31 cellular contexts compared by ENCODE assay signal in the genomic region with DNA sequence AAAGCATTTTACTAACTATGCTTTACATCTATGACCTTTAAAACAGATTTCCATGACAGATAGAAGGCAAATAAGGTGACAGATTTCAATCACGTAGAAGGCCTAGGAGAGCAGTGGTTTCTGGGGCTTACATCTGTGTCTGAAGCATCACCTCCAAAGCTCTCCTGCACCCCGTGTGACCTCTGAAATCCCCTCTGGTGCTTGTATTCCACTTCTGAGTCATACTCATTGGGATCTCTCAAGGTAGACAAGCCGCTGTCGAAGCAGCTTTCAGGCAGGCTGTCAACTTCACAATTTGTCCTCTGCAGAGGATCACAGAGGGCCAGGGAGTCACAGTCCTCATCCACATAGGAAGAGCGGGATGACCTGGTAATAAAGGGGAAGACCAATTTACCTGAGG.
"Had no signal": no experiment of that assay in that cellular context is flagged by ENCODE, and none has a peak within 500 bp of the region (broad histone marks: within the 10 kb centered on the region; RNA-seq: fewer than 3 reads in every experiment).

No MANE protein-coding gene starts in this region.

- ATAC-seq: activated CD4-positive, alpha-beta T cell treated with anti-CD3 and anti-CD28 coated beads for 36 hours; activated CD8-positive, alpha-beta memory T cell treated with anti-CD3 and anti-CD28 coated beads, Interleukin-2, amount 10 ng/mL, durations not matched to agents 7 days and 5 days; activated CD8-positive, alpha-beta T cell treated with anti-CD3 and anti-CD28 coated beads, Interleukin-2, amount 10 ng/mL, durations not matched to agents 7 days and 5 days; effector memory CD8-positive, alpha-beta T cell; foreskin keratinocyte; gastrocnemius medialis; heart left ventricle; T-helper 17 cell had no signal

- H3K9me3 ChIP-seq: esophagus muscularis mucosa, gastrocnemius medialis, heart left ventricle had no signal

- H3K4me3 ChIP-seq: esophagus muscularis mucosa, gastrocnemius medialis, heart left ventricle had no signal

- FAIRE-seq: astrocyte, colon had no signal

- H3K27ac ChIP-seq: esophagus muscularis mucosa, foreskin keratinocyte, gastrocnemius medialis, heart left ventricle had no signal

- DNase-seq: activated CD4-positive, alpha-beta memory T cell treated with anti-CD3 and anti-CD28 coated beads for 36 hours; activated CD4-positive, alpha-beta T cell treated with anti-CD3 and anti-CD28 coated beads for 36 hours; activated CD4-positive, alpha-beta T cell treated with anti-CD3 and anti-CD28 coated beads, Interleukin-2, amount 10 ng/mL, durations not matched to agents 24 days and 14 days; activated CD4-positive, CD25-positive, alpha-beta regulatory T cell; activated CD4-positive, CD25-positive, alpha-beta regulatory T cell treated with anti-CD3 and anti-CD28 coated beads, Interleukin-2, amount 50 U/mL, for 72 hours; activated CD8-positive, alpha-beta memory T cell treated with anti-CD3 and anti-CD28 coated beads, Interleukin-2, amount 10 ng/mL, durations not matched to agents 7 days and 5 days; activated CD8-positive, alpha-beta memory T cell treated with anti-CD3 and anti-CD28 coated beads, Interleukin-2, amount 50 U/mL, for 4 hours; activated CD8-positive, alpha-beta T cell treated with anti-CD3 and anti-CD28 coated beads, Interleukin-2, amount 10 ng/mL, durations not matched to agents 7 days and 5 days; activated effector memory CD4-positive, alpha-beta T cell treated with anti-CD3 and anti-CD28 coated beads, Interleukin-2, amount 50 U/mL, for 16 hours; activated naive CD4-positive, alpha-beta T cell treated with anti-CD3 and anti-CD28 coated beads for 36 hours; activated naive CD8-positive, alpha-beta T cell treated with anti-CD3 and anti-CD28 coated beads, Interleukin-2, amount 10 ng/mL, durations not matched to agents 7 days and 5 days; activated T-cell treated with anti-CD3 and anti-CD28 coated beads, Interleukin-2, amount 50 U/mL, for 1 hour; activated T-cell treated with anti-CD3 and anti-CD28 coated beads, Interleukin-2, amount 50 U/mL, for 48 hours; amniotic stem cell; anterior cingulate cortex; caudate nucleus; cortex of kidney; dermis blood vessel endothelial cell; effector CD4-positive, alpha-beta T cell; effector memory CD8-positive, alpha-beta T cell; erythroblast; foreskin keratinocyte; gastrocnemius medialis; glutamatergic neuron; heart left ventricle; T-helper 1 cell; T-helper 17 cell; T1000 had no signal

- H3K27me3 ChIP-seq: esophagus muscularis mucosa, foreskin keratinocyte, gastrocnemius medialis, heart left ventricle had no signal

- H3K36me3 ChIP-seq: esophagus muscularis mucosa, gastrocnemius medialis, heart left ventricle had no signal
